ENCODE assay signal across 21 cellular contexts in the genomic region with DNA sequence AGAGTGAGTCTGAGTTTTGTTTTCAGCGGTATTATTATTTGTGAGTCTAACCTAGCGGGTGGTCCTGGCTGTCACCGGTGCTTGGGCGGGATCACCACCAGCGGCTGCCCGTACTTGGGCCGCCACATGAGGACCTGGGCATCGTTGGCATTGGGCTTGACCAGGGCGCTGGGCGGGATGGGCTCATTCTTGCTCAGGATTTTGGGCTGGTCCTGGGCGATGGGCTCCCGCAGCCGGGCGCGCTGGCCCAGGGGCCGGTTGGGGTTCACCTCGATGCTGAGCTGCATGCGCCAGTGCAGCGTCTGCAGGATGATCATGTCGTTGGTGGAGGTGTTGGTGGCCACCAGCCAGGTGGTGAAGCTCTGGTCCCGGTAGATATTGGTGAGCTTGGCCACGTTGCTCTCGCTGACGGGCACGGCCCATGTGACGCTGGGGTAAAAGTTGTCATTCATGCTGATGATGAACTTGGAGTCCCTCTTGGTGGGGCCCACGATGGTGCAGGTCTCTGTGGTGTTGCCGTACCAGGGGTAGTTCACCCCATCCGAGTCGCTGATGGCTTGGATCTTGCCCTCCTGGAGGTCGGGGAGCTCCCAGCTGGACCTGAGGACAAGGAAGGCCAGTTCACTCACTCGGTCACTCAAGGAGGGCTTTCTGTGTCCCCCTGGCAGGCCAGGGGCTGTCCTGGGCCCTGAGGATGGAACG. TPM values are rescaled to one million over a fixed set of nuclear protein-coding genes. Genes with fewer than 3 reads are reported as not detected.
DNase-seq lines count a peak whose midpoint lies in the region; ATAC-seq and TF ChIP-seq lines count a peak whose summit lies in the region.
"Had no signal": no experiment of that assay in that cellular context is flagged by ENCODE, and none has a peak within 500 bp of the region (broad histone marks: within the 10 kb centered on the region; RNA-seq: fewer than 3 reads in every experiment).

No MANE protein-coding gene starts in this region.

- H3K36me3 Mint-ChIP-seq in activated naive CD8-positive, alpha-beta T cell = peaks cover 4% of the 10 kb centered on the region
- peaks cover 29% of the 10 kb centered on the region for H3K36me3 Mint-ChIP-seq in activated naive CD8-positive, alpha-beta T cell treated with anti-CD3 and anti-CD28 coated beads, Interleukin-2, amount 50 U/mL, for 24 hours (ENCODE audit: low read depth)
- H3K36me3 Mint-ChIP-seq in T-helper 17 cell (ENCODE audit: low read depth) = peaks cover 4% of the 10 kb centered on the region

- H3K27ac Mint-ChIP-seq in activated naive CD8-positive, alpha-beta T cell = peak overlapping the region; percentile 75
- H3K27ac Mint-ChIP-seq in activated naive CD8-positive, alpha-beta T cell treated with anti-CD3 and anti-CD28 coated beads, Interleukin-2, amount 50 U/mL, for 24 hours = no peak overlapping the region
- H3K27ac Mint-ChIP-seq in T-helper 17 cell = peak overlapping the region; percentile 99

- H3K27me3 ChIP-seq in neutrophil = no peaks in the 10 kb centered on the region
- H3K27me3 ChIP-seq: pancreas, sigmoid colon, suprapubic skin had no signal

- no peak overlapping the region for H3K4me3 ChIP-seq in neutrophil (ENCODE audit: low read depth in 1 of 2, low read length in 1 of 2)
- H3K4me3 ChIP-seq: lower lobe of right lung, pancreas, sigmoid colon, suprapubic skin had no signal

- H3K9me3 ChIP-seq in T-helper 17 cell (ENCODE audit: control insufficient read depth, low read length, poor library complexity, severe bottlenecking) (no peaks in the 10 kb centered on the region), neutrophil (no peaks in the 10 kb centered on the region)
- H3K9me3 ChIP-seq: lower lobe of right lung, pancreas, sigmoid colon, suprapubic skin had no signal

- ATAC-seq in activated naive CD8-positive, alpha-beta T cell treated with anti-CD3 and anti-CD28 coated beads, Interleukin-2, amount 50 U/mL, for 24 hours = no peak
- ATAC-seq in T-helper 17 cell = no peak
- ATAC-seq in GM19035 (IDR thresholded peaks at IDR 0.05; ENCODE audit: unreplicated experiment) = no peak
- ATAC-seq: lower lobe of right lung, pancreas had no signal

- H3K9me3 Mint-ChIP-seq in activated naive CD8-positive, alpha-beta T cell (ENCODE audit: low read depth) = no peaks in the 10 kb centered on the region
- H3K9me3 Mint-ChIP-seq in activated naive CD8-positive, alpha-beta T cell treated with anti-CD3 and anti-CD28 coated beads, Interleukin-2, amount 50 U/mL, for 24 hours = no peaks in the 10 kb centered on the region
- H3K9me3 Mint-ChIP-seq: IgD-negative memory B cell had no signal

- peaks cover 62 to 66% of the 10 kb centered on the region in 2 experiments for H3K4me1 ChIP-seq in neutrophil (ENCODE audit: control insufficient read depth in 1 of 2, insufficient read depth in 1 of 2, low read depth in 1 of 2, low read length in 1 of 2)
- H3K4me1 ChIP-seq: pancreas had no signal

- peaks cover 70% of the 10 kb centered on the region for H3K4me1 Mint-ChIP-seq in activated naive CD8-positive, alpha-beta T cell (ENCODE audit: low read depth)
- H3K4me1 Mint-ChIP-seq in activated naive CD8-positive, alpha-beta T cell treated with anti-CD3 and anti-CD28 coated beads, Interleukin-2, amount 50 U/mL, for 24 hours = peaks cover 69% of the 10 kb centered on the region
- peaks cover 36% of the 10 kb centered on the region for H3K4me1 Mint-ChIP-seq in T-helper 17 cell

- TF ChIP-seq CTCF in neutrophil (IDR thresholded peaks at IDR 0.05) = no peak

- H3K27ac ChIP-seq in neutrophil = peak overlapping the region; percentile 96
- H3K27ac ChIP-seq: lower lobe of right lung, pancreas, sigmoid colon, suprapubic skin had no signal

- H3K27me3 Mint-ChIP-seq in activated naive CD8-positive, alpha-beta T cell = no peaks in the 10 kb centered on the region
- H3K27me3 Mint-ChIP-seq in activated naive CD8-positive, alpha-beta T cell treated with anti-CD3 and anti-CD28 coated beads, Interleukin-2, amount 50 U/mL, for 24 hours = no peaks in the 10 kb centered on the region
- no peaks in the 10 kb centered on the region for H3K27me3 Mint-ChIP-seq in T-helper 17 cell
- H3K27me3 Mint-ChIP-seq: IgD-negative memory B cell had no signal

- H3K4me3 Mint-ChIP-seq in activated naive CD8-positive, alpha-beta T cell = no peak overlapping the region
- no peak overlapping the region for H3K4me3 Mint-ChIP-seq in activated naive CD8-positive, alpha-beta T cell treated with anti-CD3 and anti-CD28 coated beads, Interleukin-2, amount 50 U/mL, for 24 hours
- no peak overlapping the region for H3K4me3 Mint-ChIP-seq in T-helper 17 cell

- H3K36me3 ChIP-seq in neutrophil = peaks cover 34% of the 10 kb centered on the region
- H3K36me3 ChIP-seq: pancreas, sigmoid colon had no signal

- DNase-seq in activated naive CD8-positive, alpha-beta T cell treated with anti-CD3 and anti-CD28 coated beads, Interleukin-2, amount 50 U/mL, for 24 hours = no peak
- no peak for DNase-seq in T-helper 17 cell
- DNase-seq in epidermal melanocyte (ENCODE audit: insufficient read length, low spot score) = peak; percentile 8
- no peak for DNase-seq in DMS 273 treated with DMSO at 0.1 percent for 48 hours (lab: John Stamatoyannopoulos, UW)
- no peak for DNase-seq in activated CD4-positive, alpha-beta T cell treated with anti-CD3 and anti-CD28 coated beads for 1 hour
- DNase-seq: activated CD8-positive, alpha-beta memory T cell treated with anti-CD3 and anti-CD28 coated beads, Interleukin-2, amount 50 U/mL, for 48 hours; DMS53; effector CD8-positive, alpha-beta T cell; GOT3; lower lobe of right lung; NCI-H1436 treated with DMSO at 0.1 percent for 48 hours; NCI-H2171; NCI-H526 treated with DMSO at 0.1 percent for 48 hours; sigmoid colon had no signal

RNA-seq across cellular contexts. Expression of a gene that starts 15.4 kb away (rescaled TPM):
- 10 to 100 TPM; 59.5 to 60.4 TPM for total RNA-seq in T-helper 17 cell

RNA-seq across cellular contexts. Expression of a gene that starts 28.6 kb away (rescaled TPM):
- under 1 TPM in 1 of 2 donors, not detected in 1; 0.17 TPM for total RNA-seq in T-helper 17 cell
- total RNA-seq: MCF 10A had no signal
